3 cellular contexts compared by ENCODE assay signal in the genomic region with DNA sequence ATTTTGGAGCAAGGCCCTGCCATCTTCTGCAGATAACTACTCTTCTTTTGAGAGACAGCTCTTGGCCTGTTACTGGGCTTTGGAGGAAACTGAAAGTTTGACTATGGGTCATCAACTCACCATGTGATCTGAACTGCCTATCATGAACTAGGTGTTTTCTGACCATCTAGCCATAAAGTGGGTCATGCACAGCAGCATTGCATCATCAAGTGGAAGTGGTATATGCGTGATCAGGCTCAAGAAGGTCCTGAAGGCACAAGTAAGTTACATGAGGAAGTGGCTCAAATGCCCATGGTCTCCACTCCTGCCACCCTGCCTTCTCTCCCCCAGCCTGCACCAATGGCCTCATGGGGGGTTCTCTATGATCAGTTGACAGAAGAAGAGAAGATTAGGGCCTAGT. TPM values are rescaled to one million over a fixed set of nuclear protein-coding genes. Genes with fewer than 3 reads are reported as not detected.
"Had no signal": no experiment of that assay in that cellular context is flagged by ENCODE, and none has a peak within 500 bp of the region (broad histone marks: within the 10 kb centered on the region; RNA-seq: fewer than 3 reads in every experiment).

No MANE protein-coding gene starts in this region.

RNA-seq across cellular contexts. Expression of gene RNASE9, which starts 9.9 kb away (rescaled TPM):
- total RNA-seq: Right ventricle myocardium superior; SJSA1; T-helper 1 cell treated with Interleukin-12 subunit alpha and Interleukin-12 subunit beta and Interleukin-4 antibody, amounts not matched to agents 30 ng/mL and 1 ng/mL, for 36 hours had no signal

RNA-seq across cellular contexts. Expression of gene RNASE11, which starts 17.1 kb away (rescaled TPM):
- total RNA-seq: Right ventricle myocardium superior; SJSA1; T-helper 1 cell treated with Interleukin-12 subunit alpha and Interleukin-12 subunit beta and Interleukin-4 antibody, amounts not matched to agents 30 ng/mL and 1 ng/mL, for 36 hours had no signal

RNA-seq across cellular contexts. Expression of gene RNASE12, which starts 20.4 kb away (rescaled TPM):
- total RNA-seq: Right ventricle myocardium superior; SJSA1; T-helper 1 cell treated with Interleukin-12 subunit alpha and Interleukin-12 subunit beta and Interleukin-4 antibody, amounts not matched to agents 30 ng/mL and 1 ng/mL, for 36 hours had no signal
